In the genomic region with DNA sequence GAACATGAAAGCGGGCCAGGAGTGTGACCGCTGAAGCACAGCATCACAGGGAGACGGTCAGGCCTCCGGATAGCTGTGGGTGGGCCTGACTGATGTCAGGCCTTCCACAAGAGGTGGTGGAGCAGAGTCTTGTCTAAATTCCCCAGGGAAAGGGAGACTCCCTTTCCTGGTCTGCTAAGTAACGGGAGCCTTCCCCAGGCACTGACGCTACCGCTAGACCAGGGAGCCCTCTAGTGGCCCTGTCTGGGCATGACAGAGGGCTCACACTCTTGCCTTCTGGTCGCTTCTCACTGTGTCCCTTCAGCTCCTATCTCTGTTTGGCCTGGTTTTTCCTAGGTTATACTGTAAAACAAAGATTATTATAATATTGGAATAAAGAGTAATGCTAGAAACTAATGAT, we compare ENCODE assay signal across 8 cellular contexts. TPM values are rescaled to one million over a fixed set of nuclear protein-coding genes. Genes with fewer than 3 reads are reported as not detected.
DNase-seq lines count a peak whose midpoint lies in the region; ATAC-seq and TF ChIP-seq lines count a peak whose summit lies in the region.

No MANE protein-coding gene starts in this region.

- DNase-seq in CD4-positive, CD25-positive, alpha-beta regulatory T cell, result peak; percentile 5 to 35 (median 27)
- DNase-seq in M059J (ENCODE audit: low read depth) (peak; percentile 42), neural progenitor cell (ENCODE audit: low spot score) (peak; percentile 62), tibial nerve (ENCODE audit: low spot score in 2 of 2) (peak in 1 of 2 donors; percentile 57), NCI-H1436 treated with DMSO at 0.1 percent for 48 hours (lab: John Stamatoyannopoulos, UW) (no peak), H7 (no peak)
- peak; percentile 5 to 11 for DNase-seq in activated CD4-positive, alpha-beta T cell treated with anti-CD3 and anti-CD28 coated beads for 24 hours (ENCODE audit: low read depth in 2 of 2)
- peak; percentile 31 to 41 (median 35) for DNase-seq in effector memory CD8-positive, alpha-beta T cell

- no peaks in the 10 kb centered on the region for H3F3A ChIP-seq in neural progenitor cell (ENCODE audit: low read depth)

- no peaks in the 10 kb centered on the region for H3K36me3 ChIP-seq in CD4-positive, CD25-positive, alpha-beta regulatory T cell (ENCODE audit: control insufficient read depth, insufficient read depth, low read length)
- H3K36me3 ChIP-seq in neural progenitor cell, result peaks cover 9% of the 10 kb centered on the region
- no peaks in the 10 kb centered on the region for H3K36me3 ChIP-seq in tibial nerve
- peaks cover 2% of the 10 kb centered on the region; the same call in 1 of the 2 replicates for H3K36me3 ChIP-seq in H7 (replicated peaks; ENCODE audit: control insufficient read depth, insufficient read depth, low read length)

- WGBS in tibial nerve, 2 donors, result 61 to 69% methylated on average over 8 of the region's 8 CpGs

- TF ChIP-seq EP300 in tibial nerve (IDR thresholded peaks at IDR 0.05), result no peak

- H3K79me2 ChIP-seq in neural progenitor cell (ENCODE audit: low read depth), result no peaks in the 10 kb centered on the region

- no peak overlapping the region for H3K4me3 ChIP-seq in CD4-positive, CD25-positive, alpha-beta regulatory T cell (ENCODE audit: low read depth, low read length)
- H3K4me3 ChIP-seq in neural progenitor cell (no peak overlapping the region), tibial nerve (no peak overlapping the region), H7 (ENCODE audit: insufficient read depth, low read depth, low read length) (no peak overlapping the region)

- H3K4me1 Mint-ChIP-seq in CD4-positive, CD25-positive, alpha-beta regulatory T cell, result no peaks in the 10 kb centered on the region
- H3K4me1 Mint-ChIP-seq in effector memory CD8-positive, alpha-beta T cell (ENCODE audit: low read depth in 2 of 2), result peaks cover 0 to 5% of the 10 kb centered on the region in 2 donors
- no peaks in the 10 kb centered on the region for H3K4me1 Mint-ChIP-seq in neural progenitor cell

- TF ChIP-seq CTCF in neural progenitor cell (IDR thresholded peaks at IDR 0.05), result peak; percentile 68
- peak; percentile 33 to 65 (median 57) for TF ChIP-seq CTCF in tibial nerve (IDR thresholded peaks at IDR 0.05)

- H3K36me3 Mint-ChIP-seq in CD4-positive, CD25-positive, alpha-beta regulatory T cell, result peaks cover 4% of the 10 kb centered on the region
- no peaks in the 10 kb centered on the region for H3K36me3 Mint-ChIP-seq in effector memory CD8-positive, alpha-beta T cell (ENCODE audit: insufficient read depth)
- H3K36me3 Mint-ChIP-seq in neural progenitor cell, result peaks cover 71% of the 10 kb centered on the region

- peaks cover 4% of the 10 kb centered on the region for H3K27me3 ChIP-seq in CD4-positive, CD25-positive, alpha-beta regulatory T cell (ENCODE audit: control insufficient read depth, insufficient read depth, low read length)
- no peaks in the 10 kb centered on the region for H3K27me3 ChIP-seq in neural progenitor cell
- H3K27me3 ChIP-seq in tibial nerve, result no peaks in the 10 kb centered on the region
- H3K27me3 ChIP-seq in H7 (ENCODE audit: control insufficient read depth, insufficient read depth, low read length), result no peaks in the 10 kb centered on the region

- no peaks in the 10 kb centered on the region for H4K20me1 ChIP-seq in neural progenitor cell (ENCODE audit: low read depth)

- H3K4me3 Mint-ChIP-seq in CD4-positive, CD25-positive, alpha-beta regulatory T cell, result no peak overlapping the region
- no peak overlapping the region for H3K4me3 Mint-ChIP-seq in effector memory CD8-positive, alpha-beta T cell
- H3K4me3 Mint-ChIP-seq in neural progenitor cell, result no peak overlapping the region

- H3K27me3 Mint-ChIP-seq in CD4-positive, CD25-positive, alpha-beta regulatory T cell, result peaks cover 5% of the 10 kb centered on the region
- peaks cover 0 to 8% of the 10 kb centered on the region in 2 donors for H3K27me3 Mint-ChIP-seq in effector memory CD8-positive, alpha-beta T cell
- peaks cover 2% of the 10 kb centered on the region for H3K27me3 Mint-ChIP-seq in neural progenitor cell (ENCODE audit: insufficient read depth, low read depth)

- no peak overlapping the region for H3K27ac ChIP-seq in CD4-positive, CD25-positive, alpha-beta regulatory T cell (ENCODE audit: insufficient read depth, low read length, poor library complexity, severe bottlenecking)
- no peak overlapping the region for H3K27ac ChIP-seq in neural progenitor cell
- H3K27ac ChIP-seq in tibial nerve, result no peak overlapping the region

- H3K9me3 Mint-ChIP-seq in CD4-positive, CD25-positive, alpha-beta regulatory T cell, result peaks cover 0 to 30% (median 12%) of the 10 kb centered on the region in 7 donors
- peaks cover 0 to 3% of the 10 kb centered on the region in 2 donors for H3K9me3 Mint-ChIP-seq in effector memory CD8-positive, alpha-beta T cell
- peaks cover 83% of the 10 kb centered on the region for H3K9me3 Mint-ChIP-seq in neural progenitor cell

- no peak overlapping the region for H3K4me2 ChIP-seq in neural progenitor cell

- H3K27ac Mint-ChIP-seq in CD4-positive, CD25-positive, alpha-beta regulatory T cell, result no peak overlapping the region
- H3K27ac Mint-ChIP-seq in effector memory CD8-positive, alpha-beta T cell, result no peak overlapping the region
- H3K27ac Mint-ChIP-seq in neural progenitor cell, result no peak overlapping the region

- ATAC-seq in CD4-positive, CD25-positive, alpha-beta regulatory T cell (ENCODE audit: low read depth in 2 of 2), result no peak
- ATAC-seq in effector memory CD8-positive, alpha-beta T cell (replicated peaks), result no peak

- no peak overlapping the region for H2AFZ ChIP-seq in neural progenitor cell (replicated peaks)

- TF ChIP-seq POLR2A in tibial nerve (IDR thresholded peaks at IDR 0.05), result no peak

- peaks cover 6 to 11% of the 10 kb centered on the region in 2 experiments for H3K9me3 ChIP-seq in CD4-positive, CD25-positive, alpha-beta regulatory T cell (ENCODE audit: control insufficient read depth in 2 of 2, low read length in 2 of 2)
- H3K9me3 ChIP-seq in neural progenitor cell (ENCODE audit: low read depth) (no peaks in the 10 kb centered on the region), tibial nerve (peaks cover 0 to 16% (median 0%) of the 10 kb centered on the region in 4 donors)

- H3K4me1 ChIP-seq in CD4-positive, CD25-positive, alpha-beta regulatory T cell (ENCODE audit: control insufficient read depth, insufficient read depth, low read length, poor library complexity, severe bottlenecking), result no peaks in the 10 kb centered on the region
- H3K4me1 ChIP-seq in neural progenitor cell, result no peaks in the 10 kb centered on the region
- no peaks in the 10 kb centered on the region for H3K4me1 ChIP-seq in tibial nerve

- no peak overlapping the region for H3K9ac ChIP-seq in neural progenitor cell

RNA-seq across cellular contexts. Expression of a gene that starts 36.5 kb away (rescaled TPM):
- total RNA-seq in CD4-positive, CD25-positive, alpha-beta regulatory T cell, result not detected
- not detected for polyA plus RNA-seq in CD4-positive, CD25-positive, alpha-beta regulatory T cell
- total RNA-seq in M059J (2014; rRNA removed; shearing (Covaris generic)), result 2.5 and 8.9 TPM in 2 replicates
- total RNA-seq in neural progenitor cell (ENCODE audit: low replicate concordance), result 27.6 and 34.6 TPM in 2 replicates
- under 1 TPM in 1 of 4 donors, not detected in 3; 0.22 TPM for total RNA-seq in tibial nerve
- total RNA-seq in H7 (2014; rRNA removed; shearing (Covaris generic)), result 15.3 and 22.7 TPM in 2 replicates

RNA-seq across cellular contexts. Expression of a gene that starts 39.6 kb away (rescaled TPM):
- total RNA-seq in CD4-positive, CD25-positive, alpha-beta regulatory T cell, result 77.0 TPM
- polyA plus RNA-seq in CD4-positive, CD25-positive, alpha-beta regulatory T cell, result 10 to 100 TPM; 11.2 to 22.8 (median 13.9) TPM
- 24.2 and 37.4 TPM in 2 replicates for total RNA-seq in M059J (2014; rRNA removed; shearing (Covaris generic))
- 41.6 and 62.1 TPM in 2 replicates for total RNA-seq in neural progenitor cell (ENCODE audit: low replicate concordance)
- 10 to 100 TPM; 41.2 to 67.1 (median 45.6) TPM for total RNA-seq in tibial nerve
- total RNA-seq in H7 (2014; rRNA removed; shearing (Covaris generic)), result 43.4 and 62.9 TPM in 2 replicates

Comparison
In these comparisons a context has a peak if more than half of its experiments do, and no peak if none do; other contexts are left out.
1. DNase-seq: peak in CD4-positive, CD25-positive, alpha-beta regulatory T cell (3 of 3), M059J (single experiment), activated CD4-positive, alpha-beta T cell treated with anti-CD3 and anti-CD28 coated beads for 24 hours (2 of 2), effector memory CD8-positive, alpha-beta T cell (3 of 3) and neural progenitor cell (single experiment); none in NCI-H1436 treated with DMSO at 0.1 percent for 48 hours (single experiment) and H7 (single experiment).